35 cellular contexts compared by ENCODE assay signal in genomic region chr11:69005631-69006368, GRCh38. TPM values are rescaled to one million over a fixed set of nuclear protein-coding genes. Genes with fewer than 3 reads are reported as not detected.
DNase-seq lines count a peak whose midpoint lies in the region; ATAC-seq and TF ChIP-seq lines count a peak whose summit lies in the region.
"Had no signal": no experiment of that assay in that cellular context is flagged by ENCODE, and none has a peak within 500 bp of the region (broad histone marks: within the 10 kb centered on the region; RNA-seq: fewer than 3 reads in every experiment).

No MANE protein-coding gene starts in this region.

- peak overlapping the region; percentile 99 for H3K27ac ChIP-seq in rectal smooth muscle tissue (ENCODE audit: low read depth, low read length)
- peak overlapping the region; percentile 84 to 99 for H3K27ac ChIP-seq in uterus
- no peak overlapping the region for H3K27ac ChIP-seq in WERI-Rb-1
- no peak overlapping the region for H3K27ac ChIP-seq in mammary epithelial cell (ENCODE audit: insufficient read depth, low read depth, low read length)
- H3K27ac ChIP-seq: brain microvascular endothelial cell, hepatocyte, left lung, VCaP had no signal

- no peak overlapping the region for H3K4me3 ChIP-seq in rectal smooth muscle tissue (ENCODE audit: low read length)
- H3K4me3 ChIP-seq in uterus = no peak overlapping the region
- no peak overlapping the region for H3K4me3 ChIP-seq in WERI-Rb-1 (ENCODE audit: low read depth, low read length)
- no peak overlapping the region for H3K4me3 ChIP-seq in mammary epithelial cell (replicated peaks in 1 of 3; ENCODE audit: insufficient read depth in 1 of 3, low read depth in 2 of 3, low read length in 3 of 3)
- H3K4me3 ChIP-seq: HAP-1, hepatocyte, left lung had no signal

- in situ Hi-C loops in mammary epithelial cell (cut with MboI; ENCODE audit: low sequenced_read_pairs in 2 of 2) = no loop called here

- H3K4me1 ChIP-seq in rectal smooth muscle tissue (ENCODE audit: control insufficient read depth, insufficient read depth, low read length) (peaks cover 90% of the 10 kb centered on the region), uterus (peaks cover 5 to 38% of the 10 kb centered on the region in 2 donors), mammary epithelial cell (ENCODE audit: insufficient read depth, low read length) (peaks cover 32% of the 10 kb centered on the region)

- H3K9me3 ChIP-seq in uterus = no peaks in the 10 kb centered on the region
- no peaks in the 10 kb centered on the region for H3K9me3 ChIP-seq in WERI-Rb-1 (ENCODE audit: severe bottlenecking)
- no peaks in the 10 kb centered on the region for H3K9me3 ChIP-seq in mammary epithelial cell (replicated peaks; ENCODE audit: insufficient read depth, low read length)
- H3K9me3 ChIP-seq: HAP-1, left lung had no signal

- 92% methylated on average over 16 of the region's 48 CpGs for WGBS in mammary epithelial cell (ENCODE audit: low coverage, missing lambda C conversion rate)

- no peaks in the 10 kb centered on the region for H3K79me2 ChIP-seq in mammary epithelial cell (ENCODE audit: insufficient read depth, low read length)
- H3K79me2 ChIP-seq: hepatocyte had no signal

- H4K20me1 ChIP-seq in mammary epithelial cell (ENCODE audit: insufficient read depth, low read length) = no peaks in the 10 kb centered on the region

- H3K36me3 ChIP-seq in rectal smooth muscle tissue (ENCODE audit: control insufficient read depth, insufficient read depth, low read length) = peaks cover 25% of the 10 kb centered on the region
- no peaks in the 10 kb centered on the region for H3K36me3 ChIP-seq in uterus
- no peaks in the 10 kb centered on the region for H3K36me3 ChIP-seq in WERI-Rb-1
- no peaks in the 10 kb centered on the region for H3K36me3 ChIP-seq in mammary epithelial cell (ENCODE audit: insufficient read depth, low read length)
- H3K36me3 ChIP-seq: brain microvascular endothelial cell, HAP-1, left lung had no signal

- H3K36me3 Mint-ChIP-seq in activated naive CD8-positive, alpha-beta T cell treated with anti-CD3 and anti-CD28 coated beads, Interleukin-2, amount 10 ng/mL, durations not matched to agents 7 days and 5 days = no peaks in the 10 kb centered on the region
- no peaks in the 10 kb centered on the region for H3K36me3 Mint-ChIP-seq in activated naive CD8-positive, alpha-beta T cell treated with anti-CD3 and anti-CD28 coated beads for 36 hours
- H3K36me3 Mint-ChIP-seq: CD8-positive, alpha-beta T cell; naive thymus-derived CD8-positive, alpha-beta T cell had no signal

- TF ChIP-seq CTCF in uterus (IDR thresholded peaks at IDR 0.05) = no peak
- no peak for TF ChIP-seq CTCF in WERI-Rb-1 (IDR thresholded peaks at IDR 0.05; ENCODE audit: low read depth, low read length)
- TF ChIP-seq CTCF in mammary epithelial cell (conservative IDR thresholded peaks at IDR 0.05 in 1 of 2, IDR thresholded peaks at IDR 0.05 in 1 of 2; ENCODE audit: extremely low read depth in 1 of 2, insufficient read depth in 1 of 2, low read depth in 1 of 2, low read length in 2 of 2) = no peak

- no peaks in the 10 kb centered on the region for H3K4me1 Mint-ChIP-seq in activated naive CD8-positive, alpha-beta T cell treated with anti-CD3 and anti-CD28 coated beads, Interleukin-2, amount 10 ng/mL, durations not matched to agents 7 days and 5 days
- no peaks in the 10 kb centered on the region for H3K4me1 Mint-ChIP-seq in activated naive CD8-positive, alpha-beta T cell treated with anti-CD3 and anti-CD28 coated beads for 36 hours
- H3K4me1 Mint-ChIP-seq: activated CD4-positive, alpha-beta T cell treated with anti-CD3 and anti-CD28 coated beads, Interleukin-2, amount 10 ng/mL, durations not matched to agents 24 days and 14 days had no signal

- POLR2A ChIA-PET in activated naive CD8-positive, alpha-beta T cell treated with anti-CD3 and anti-CD28 coated beads, Interleukin-2, amount 10 ng/mL, durations not matched to agents 7 days and 5 days (lab: Charles Lee) = no interaction called here

- intact Hi-C loops in uterus (cut with DNase I; ENCODE audit: low total_unique reads) = no loop called here
- intact Hi-C loops in mammary epithelial cell (cut with micrococcal nuclease) = no loop called here

- H3K9ac ChIP-seq in rectal smooth muscle tissue (ENCODE audit: low read length) (no peak overlapping the region), mammary epithelial cell (ENCODE audit: insufficient read depth, low read length) (no peak overlapping the region)

- no peak overlapping the region for H3K4me3 Mint-ChIP-seq in activated naive CD8-positive, alpha-beta T cell treated with anti-CD3 and anti-CD28 coated beads, Interleukin-2, amount 10 ng/mL, durations not matched to agents 7 days and 5 days
- H3K4me3 Mint-ChIP-seq in activated naive CD8-positive, alpha-beta T cell treated with anti-CD3 and anti-CD28 coated beads for 36 hours = no peak overlapping the region
- H3K4me3 Mint-ChIP-seq: activated CD4-positive, alpha-beta T cell treated with anti-CD3 and anti-CD28 coated beads, Interleukin-2, amount 10 ng/mL, durations not matched to agents 24 days and 14 days; CD8-positive, alpha-beta T cell; naive thymus-derived CD8-positive, alpha-beta T cell; stimulated activated effector memory CD8-positive, alpha-beta T cell treated with anti-CD3 and anti-CD28 coated beads, Interleukin-12 subunit alpha, Interleukin-12 subunit beta, amount 100 ng/mL, for 72 hours had no signal

- no peak for TF ChIP-seq POLR2A in uterus (IDR thresholded peaks at IDR 0.05)

- no peak overlapping the region for H3K27ac Mint-ChIP-seq in activated naive CD8-positive, alpha-beta T cell treated with anti-CD3 and anti-CD28 coated beads, Interleukin-2, amount 10 ng/mL, durations not matched to agents 7 days and 5 days
- H3K27ac Mint-ChIP-seq in activated naive CD8-positive, alpha-beta T cell treated with anti-CD3 and anti-CD28 coated beads for 36 hours = no peak overlapping the region
- H3K27ac Mint-ChIP-seq: activated CD4-positive, alpha-beta T cell treated with anti-CD3 and anti-CD28 coated beads, Interleukin-2, amount 10 ng/mL, durations not matched to agents 24 days and 14 days; CD8-positive, alpha-beta T cell; stimulated activated effector memory CD8-positive, alpha-beta T cell treated with anti-CD3 and anti-CD28 coated beads, Interleukin-12 subunit alpha, Interleukin-12 subunit beta, amount 100 ng/mL, for 72 hours had no signal

- H3K27me3 Mint-ChIP-seq in activated naive CD8-positive, alpha-beta T cell treated with anti-CD3 and anti-CD28 coated beads, Interleukin-2, amount 10 ng/mL, durations not matched to agents 7 days and 5 days = peaks cover 10% of the 10 kb centered on the region
- H3K27me3 Mint-ChIP-seq in activated naive CD8-positive, alpha-beta T cell treated with anti-CD3 and anti-CD28 coated beads for 36 hours = peaks cover 22% of the 10 kb centered on the region

- no peak overlapping the region for H3K4me2 ChIP-seq in mammary epithelial cell (ENCODE audit: insufficient read depth, low read depth, low read length)
- H3K4me2 ChIP-seq: hepatocyte had no signal

- H2AFZ ChIP-seq in mammary epithelial cell (ENCODE audit: low read depth, low read length) = no peak overlapping the region
- H2AFZ ChIP-seq: hepatocyte had no signal

- dilution Hi-C loops in mammary epithelial cell (cut with HindIII; ENCODE audit: low sequenced_read_pairs) = no loop called here

- BruUV-seq in mammary epithelial cell (replicated peaks; lab: Mats Ljungman, UMichigan) = no TSS peak

- H3K9me3 Mint-ChIP-seq in activated naive CD8-positive, alpha-beta T cell treated with anti-CD3 and anti-CD28 coated beads, Interleukin-2, amount 10 ng/mL, durations not matched to agents 7 days and 5 days = no peaks in the 10 kb centered on the region
- H3K9me3 Mint-ChIP-seq in activated naive CD8-positive, alpha-beta T cell treated with anti-CD3 and anti-CD28 coated beads for 36 hours = no peaks in the 10 kb centered on the region
- H3K9me3 Mint-ChIP-seq: activated CD4-positive, alpha-beta T cell treated with anti-CD3 and anti-CD28 coated beads, Interleukin-2, amount 10 ng/mL, durations not matched to agents 24 days and 14 days; CD8-positive, alpha-beta T cell; naive thymus-derived CD8-positive, alpha-beta T cell; stimulated activated effector memory CD8-positive, alpha-beta T cell treated with anti-CD3 and anti-CD28 coated beads, Interleukin-12 subunit alpha, Interleukin-12 subunit beta, amount 100 ng/mL, for 72 hours had no signal

- H3K27me3 ChIP-seq in rectal smooth muscle tissue (ENCODE audit: control insufficient read depth, insufficient read depth, low read length) (no peaks in the 10 kb centered on the region), uterus (no peaks in the 10 kb centered on the region), WERI-Rb-1 (ENCODE audit: insufficient read depth, low read depth, severe bottlenecking) (no peaks in the 10 kb centered on the region), mammary epithelial cell (ENCODE audit: insufficient read depth, low read length) (no peaks in the 10 kb centered on the region)
- H3K27me3 ChIP-seq: brain microvascular endothelial cell, hepatocyte had no signal

- CTCF ChIA-PET in mammary epithelial cell (lab: Charles Lee; ENCODE audit: low non-redundant PET) = no interaction called here

- peak; percentile 22 for DNase-seq in activated naive CD8-positive, alpha-beta T cell treated with anti-CD3 and anti-CD28 coated beads, Interleukin-2, amount 10 ng/mL, durations not matched to agents 7 days and 5 days
- DNase-seq in activated naive CD8-positive, alpha-beta T cell treated with anti-CD3 and anti-CD28 coated beads for 36 hours = no peak
- DNase-seq in islet precursor cell = peak; percentile 47
- peak in 1 of 2 donors; percentile 23 for DNase-seq in uterus
- DNase-seq in WERI-Rb-1 = no peak
- no peak for DNase-seq in NCI-H146 (lab: John Stamatoyannopoulos, UW)
- DNase-seq in mammary epithelial cell = no peak
- DNase-seq: activated CD4-positive, alpha-beta T cell treated with anti-CD3 and anti-CD28 coated beads, Interleukin-2, amount 10 ng/mL, durations not matched to agents 24 days and 14 days; activated naive CD4-positive, alpha-beta T cell treated with Interleukin-2 at 50 U/mL for 16 hours; activated T-cell treated with anti-CD3 and anti-CD28 coated beads, Interleukin-2, amount 50 U/mL, for 48 hours; brain microvascular endothelial cell; CD8-positive, alpha-beta T cell; DMS153; effector CD8-positive, alpha-beta T cell; foreskin melanocyte; IMR-90; midbrain; NCI-H187 treated with DMSO at 0.1 percent for 48 hours; NCI-H2171 treated with DMSO at 0.1 percent for 48 hours; NCI-H510A treated with DMSO at 0.1 percent for 48 hours; NK-92 treated with Interleukin-12 subunit alpha and Interleukin-12 subunit beta, amount 100 ng/mL, for 24 hours; stimulated activated CD4-positive, alpha-beta T cell treated with anti-CD3 and anti-CD28 coated beads, Interleukin-12 subunit alpha, Interleukin-12 subunit beta, amount 100 ng/mL, for 4 hours; stimulated activated CD4-positive, alpha-beta T cell treated with anti-CD3 and anti-CD28 coated beads, Interleukin-4, amount 100 ng/mL, for 24 hours; SW 1271; T-helper 9 cell had no signal

- ATAC-seq in activated naive CD8-positive, alpha-beta T cell treated with anti-CD3 and anti-CD28 coated beads, Interleukin-2, amount 10 ng/mL, durations not matched to agents 7 days and 5 days (ENCODE audit: low read depth) = no peak
- ATAC-seq: CD8-positive, alpha-beta T cell; left lung; naive thymus-derived CD8-positive, alpha-beta T cell; right cardiac atrium; stimulated activated effector memory CD8-positive, alpha-beta T cell treated with anti-CD3 and anti-CD28 coated beads, Interleukin-12 subunit alpha, Interleukin-12 subunit beta, amount 100 ng/mL, for 72 hours had no signal

RNA-seq across cellular contexts. Expression of gene MRGPRF, which starts 7.2 kb away (rescaled TPM):
- not detected for total RNA-seq in activated naive CD8-positive, alpha-beta T cell treated with anti-CD3 and anti-CD28 coated beads, Interleukin-2, amount 10 ng/mL, durations not matched to agents 7 days and 5 days
- total RNA-seq in activated naive CD8-positive, alpha-beta T cell treated with anti-CD3 and anti-CD28 coated beads for 36 hours = not detected
- total RNA-seq in uterus = 100 to 1,000 TPM in 1 of 4 donors, 10 to 100 TPM in 3; 52.6 to 173 (median 75.0) TPM
- total RNA-seq in mammary epithelial cell = under 1 TPM in 1 of 2 donors, not detected in 1; 0.33 TPM
- 0.08 TPM for polyA plus RNA-seq in mammary epithelial cell
- polyA minus RNA-seq in mammary epithelial cell = 2.3 TPM
- total RNA-seq: activated CD4-positive, alpha-beta T cell treated with anti-CD3 and anti-CD28 coated beads, Interleukin-2, amount 10 ng/mL, durations not matched to agents 24 days and 14 days; CD8-positive, alpha-beta T cell; naive thymus-derived CD8-positive, alpha-beta T cell had no signal
- polyA plus RNA-seq: naive thymus-derived CD8-positive, alpha-beta T cell had no signal

RNA-seq across cellular contexts. Expression of gene MRGPRD, which starts 25.0 kb away (rescaled TPM):
- total RNA-seq in activated naive CD8-positive, alpha-beta T cell treated with anti-CD3 and anti-CD28 coated beads, Interleukin-2, amount 10 ng/mL, durations not matched to agents 7 days and 5 days = not detected
- total RNA-seq in activated naive CD8-positive, alpha-beta T cell treated with anti-CD3 and anti-CD28 coated beads for 36 hours = not detected
- total RNA-seq in uterus (under 1 TPM in 1 of 4 donors, not detected in 3; 0.41 TPM), mammary epithelial cell (not detected)
- not detected for polyA plus RNA-seq in mammary epithelial cell
- polyA minus RNA-seq in mammary epithelial cell = not detected
- total RNA-seq: activated CD4-positive, alpha-beta T cell treated with anti-CD3 and anti-CD28 coated beads, Interleukin-2, amount 10 ng/mL, durations not matched to agents 24 days and 14 days; CD8-positive, alpha-beta T cell; epithelial cell of proximal tubule; hepatocyte; IMR-90; left lung; naive thymus-derived CD8-positive, alpha-beta T cell; omental fat pad; right cardiac atrium had no signal
- polyA plus RNA-seq: hepatocyte, IMR-90, right cardiac atrium had no signal

RNA-seq across cellular contexts. Expression of gene TPCN2, which starts 42.9 kb away (rescaled TPM):
- 10 to 100 TPM; 21.4 to 22.1 TPM for total RNA-seq in activated naive CD8-positive, alpha-beta T cell treated with anti-CD3 and anti-CD28 coated beads, Interleukin-2, amount 10 ng/mL, durations not matched to agents 7 days and 5 days
- 10 to 100 TPM; 10.9 to 11.3 TPM for total RNA-seq in activated naive CD8-positive, alpha-beta T cell treated with anti-CD3 and anti-CD28 coated beads for 36 hours
- total RNA-seq in uterus (10 to 100 TPM in 3 of 4 donors, 1 to 10 TPM in 1; 5.6 to 54.6 (median 17.7) TPM), mammary epithelial cell (10 to 100 TPM; 12.7 to 16.1 TPM)
- 10.7 TPM for polyA plus RNA-seq in mammary epithelial cell
- polyA minus RNA-seq in mammary epithelial cell = 12.0 TPM

Comparison
In these comparisons a context has a peak if more than half of its experiments do, and no peak if none do; other contexts are left out.
1. DNase-seq: peak in activated naive CD8-positive, alpha-beta T cell treated with anti-CD3 and anti-CD28 coated beads, Interleukin-2, amount 10 ng/mL, durations not matched to agents 7 days and 5 days (single experiment) and islet precursor cell (single experiment); none in activated naive CD8-positive, alpha-beta T cell treated with anti-CD3 and anti-CD28 coated beads for 36 hours (single experiment), WERI-Rb-1 (single experiment), NCI-H146 (single experiment) and mammary epithelial cell (single experiment).
2. H3K27ac ChIP-seq: peak in rectal smooth muscle tissue (single experiment) and uterus (2 of 2); none in WERI-Rb-1 (single experiment) and mammary epithelial cell (single experiment).
3. RNA of gene MRGPRF, which starts 7.2 kb away (total RNA-seq): 52.6 to 173 TPM in uterus; 0.33 TPM in mammary epithelial cell, not detected in activated naive CD8-positive, alpha-beta T cell treated with anti-CD3 and anti-CD28 coated beads, Interleukin-2, amount 10 ng/mL, durations not matched to agents 7 days and 5 days and not detected in activated naive CD8-positive, alpha-beta T cell treated with anti-CD3 and anti-CD28 coated beads for 36 hours; every median in the first group is over 10 times any median in the second.